In genomic region chr2:201932511-201932910, GRCh38 we compare ENCODE assay signal across 14 cellular contexts.
DNase-seq lines count a peak whose midpoint lies in the region; FAIRE-seq and TF ChIP-seq lines count a peak whose summit lies in the region.
"Had no signal": no experiment of that assay in that cellular context is flagged by ENCODE, and none has a peak within 500 bp of the region (broad histone marks: within the 10 kb centered on the region; RNA-seq: fewer than 3 reads in every experiment).

No MANE protein-coding gene starts in this region.

- H4K20me1 ChIP-seq in smooth muscle cell (ENCODE audit: low read depth), result no peaks in the 10 kb centered on the region

- no peaks in the 10 kb centered on the region for H3F3A ChIP-seq in smooth muscle cell (ENCODE audit: low read depth)

- H3K9ac ChIP-seq in smooth muscle cell (ENCODE audit: low read depth), result no peak overlapping the region

- H3K4me1 ChIP-seq in smooth muscle cell (ENCODE audit: low read depth), result peaks cover 19% of the 10 kb centered on the region
- H3K4me1 ChIP-seq: heart left ventricle, spleen had no signal

- WGBS in smooth muscle cell (ENCODE audit: low lambda C conversion rate), result 23% methylated on average over 3 of the region's 3 CpGs

- H3K27ac Mint-ChIP-seq in chondrocyte (ENCODE audit: unreplicated experiment), result peak overlapping the region; percentile 88
- H3K27ac Mint-ChIP-seq: activated CD8-positive, alpha-beta T cell treated with anti-CD3 and anti-CD28 coated beads, Interleukin-2, amount 10 ng/mL, durations not matched to agents 7 days and 5 days had no signal

- peaks cover 5% of the 10 kb centered on the region for H3K9me3 Mint-ChIP-seq in chondrocyte (ENCODE audit: low read depth)
- H3K9me3 Mint-ChIP-seq: neural crest cell had no signal

- H3K4me3 Mint-ChIP-seq in chondrocyte (ENCODE audit: unreplicated experiment), result no peak overlapping the region
- H3K4me3 Mint-ChIP-seq: activated CD8-positive, alpha-beta T cell treated with anti-CD3 and anti-CD28 coated beads, Interleukin-2, amount 10 ng/mL, durations not matched to agents 7 days and 5 days; neural crest cell had no signal

- no peaks in the 10 kb centered on the region for H3K79me2 ChIP-seq in smooth muscle cell (ENCODE audit: low read depth)

- H3K4me1 Mint-ChIP-seq in chondrocyte (ENCODE audit: low read depth), result peaks cover 55% of the 10 kb centered on the region

- DNase-seq in NCI-H748 (lab: John Stamatoyannopoulos, UW; ENCODE audit: unreplicated experiment) (peak; percentile 29), NCI-H748 treated with DMSO at 0.1 percent for 48 hours (lab: John Stamatoyannopoulos, UW) (no peak), NCI-H345 (lab: John Stamatoyannopoulos, UW) (peak; percentile 61), chondrocyte (ENCODE audit: low spot score) (no peak), smooth muscle cell (lab: John Stamatoyannopoulos, UW; ENCODE audit: unreplicated experiment) (no peak), urothelium cell line (ENCODE audit: low spot score) (no peak), GM19238 (ENCODE audit: insufficient read length, low spot score) (no peak)
- DNase-seq in stimulated activated CD4-positive, alpha-beta T cell treated with anti-CD3 and anti-CD28 coated beads, Interleukin-1b, Interleukin-23, amount 100 ng/mL, for 48 hours, result no peak
- DNase-seq: activated CD8-positive, alpha-beta T cell treated with anti-CD3 and anti-CD28 coated beads, Interleukin-2, amount 10 ng/mL, durations not matched to agents 7 days and 5 days; cortex of kidney; heart left ventricle; NK-92 treated with Interleukin-12 subunit alpha and Interleukin-12 subunit beta, amount 100 ng/mL, for 24 hours; spleen had no signal

- no peak overlapping the region for H2AFZ ChIP-seq in smooth muscle cell (ENCODE audit: low read depth)

- no peaks in the 10 kb centered on the region for H3K9me3 ChIP-seq in smooth muscle cell (replicated peaks; ENCODE audit: low read depth)

- H3K36me3 ChIP-seq in smooth muscle cell (ENCODE audit: low read depth), result no peaks in the 10 kb centered on the region
- H3K36me3 ChIP-seq: heart left ventricle, spleen had no signal

- no peaks in the 10 kb centered on the region for H3K36me3 Mint-ChIP-seq in chondrocyte (ENCODE audit: low read depth)

- no peak overlapping the region for H3K4me3 ChIP-seq in smooth muscle cell
- H3K4me3 ChIP-seq: heart left ventricle, spleen had no signal

- H3K4me2 ChIP-seq in smooth muscle cell, result peak overlapping the region; percentile 4

- no peak for FAIRE-seq in urothelium cell line (lab: Jason Lieb, UNC)

- no peaks in the 10 kb centered on the region for H3K27me3 Mint-ChIP-seq in chondrocyte (ENCODE audit: low read depth)

- H3K27ac ChIP-seq in smooth muscle cell (ENCODE audit: low read depth), result no peak overlapping the region
- H3K27ac ChIP-seq: heart left ventricle, spleen had no signal

- TF ChIP-seq CTCF in chondrocyte (IDR thresholded peaks at IDR 0.05) (no peak), smooth muscle cell (IDR thresholded peaks at IDR 0.05; ENCODE audit: borderline replicate concordance, insufficient read depth, poor library complexity, severe bottlenecking) (no peak)

- no peaks in the 10 kb centered on the region for H3K27me3 ChIP-seq in smooth muscle cell (ENCODE audit: low read depth)

Comparison
In these comparisons a context has a peak if more than half of its experiments do, and no peak if none do; other contexts are left out.
1. DNase-seq: peak in NCI-H748 (single experiment) and NCI-H345 (single experiment); none in NCI-H748 treated with DMSO at 0.1 percent for 48 hours (single experiment), chondrocyte (single experiment), smooth muscle cell (single experiment), urothelium cell line (single experiment), GM19238 (single experiment) and stimulated activated CD4-positive, alpha-beta T cell treated with anti-CD3 and anti-CD28 coated beads, Interleukin-1b, Interleukin-23, amount 100 ng/mL, for 48 hours (single experiment).